Comparison of ENCODE assay signal across 33 cellular contexts in the genomic region with DNA sequence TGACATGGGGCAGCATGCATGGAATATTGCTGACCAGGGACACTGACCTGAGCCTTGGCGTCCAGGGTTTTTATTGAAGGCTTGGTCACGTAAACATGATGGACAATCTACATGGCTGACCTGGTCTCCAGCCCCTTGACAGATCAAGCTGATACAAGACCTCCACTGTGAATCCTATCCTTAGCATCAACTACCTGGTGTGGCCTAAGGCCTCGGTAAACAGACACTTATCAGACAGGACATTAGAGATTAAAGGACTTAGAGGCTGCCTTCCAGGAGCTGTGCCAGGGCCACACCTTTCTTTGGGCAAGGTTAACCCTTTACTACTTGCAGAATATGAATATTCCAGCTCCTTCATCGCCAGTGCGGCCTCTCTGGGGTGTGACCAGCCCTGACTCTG.
"Had no signal": no experiment of that assay in that cellular context is flagged by ENCODE, and none has a peak within 500 bp of the region (broad histone marks: within the 10 kb centered on the region; RNA-seq: fewer than 3 reads in every experiment).

No MANE protein-coding gene starts in this region.

- H3K27me3 ChIP-seq: ascending aorta, colonic mucosa, foreskin keratinocyte, gastrocnemius medialis had no signal

- H3K9me3 Mint-ChIP-seq: activated B cell treated with CpG ODN at 0.5 μM for 24 hours; activated CD4-positive, alpha-beta memory T cell treated with anti-CD3 and anti-CD28 coated beads for 36 hours; activated CD4-positive, alpha-beta T cell treated with anti-CD3 and anti-CD28 coated beads, Interleukin-2, amount 10 ng/mL, durations not matched to agents 24 days and 14 days; activated naive CD4-positive, alpha-beta T cell treated with anti-CD3 and anti-CD28 coated beads for 36 hours; activated naive CD4-positive, alpha-beta T cell treated with anti-CD3 and anti-CD28 coated beads, Interleukin-2, amount 50 U/mL, for 72 hours; activated naive CD8-positive, alpha-beta T cell treated with anti-CD3 and anti-CD28 coated beads, Interleukin-2, amount 10 ng/mL, durations not matched to agents 7 days and 5 days; activated T-helper 1 cell treated with anti-CD3 and anti-CD28 coated beads, Interleukin-12 subunit alpha, Interleukin-12 subunit beta, Interleukin-2, Interleukin-4 antibody, amounts not matched to agents 30 ng/mL and 10 ng/mL and 1 ng/mL, durations not matched to agents 14 hours and 24 hours and 36 hours; activated T-helper 2 cell treated with anti-CD3 and anti-CD28 coated beads, Interferon-gamma antibody, Interleukin-2, Interleukin-4, amounts not matched to agents 10 μg/mL and 5 μg/mL and 100 μg/mL, durations not matched to agents 14 hours and 24 hours and 36 hours; brain; T-helper 2 cell treated with Interferon-gamma antibody and Interleukin-4, amounts not matched to agents 5 μg/mL and 100 μg/mL, for 36 hours had no signal

- H3K36me3 ChIP-seq: ascending aorta, breast epithelium, cardiac muscle cell, colonic mucosa, gastrocnemius medialis, WERI-Rb-1 had no signal

- H3K4me1 Mint-ChIP-seq: activated CD8-positive, alpha-beta memory T cell treated with anti-CD3 and anti-CD28 coated beads, Interleukin-2, amount 10 ng/mL, durations not matched to agents 7 days and 5 days; T-helper 17 cell had no signal

- H3K36me3 Mint-ChIP-seq: activated CD4-positive, alpha-beta memory T cell treated with anti-CD3 and anti-CD28 coated beads for 36 hours; activated CD8-positive, alpha-beta memory T cell treated with anti-CD3 and anti-CD28 coated beads, Interleukin-2, amount 10 ng/mL, durations not matched to agents 7 days and 5 days; activated naive CD4-positive, alpha-beta T cell treated with anti-CD3 and anti-CD28 coated beads, Interleukin-2, amount 50 U/mL, for 72 hours; activated naive CD8-positive, alpha-beta T cell treated with anti-CD3 and anti-CD28 coated beads, Interleukin-2, amount 10 ng/mL, durations not matched to agents 7 days and 5 days; brain had no signal

- H3K27ac ChIP-seq: ascending aorta, breast epithelium, cardiac muscle cell, colonic mucosa, foreskin keratinocyte, gastrocnemius medialis, WERI-Rb-1 had no signal

- H3K9me3 ChIP-seq: ascending aorta, breast epithelium, colonic mucosa, gastrocnemius medialis had no signal

- ATAC-seq: activated CD4-positive, alpha-beta T cell treated with anti-CD3 and anti-CD28 coated beads for 36 hours; activated CD8-positive, alpha-beta memory T cell treated with anti-CD3 and anti-CD28 coated beads, Interleukin-2, amount 10 ng/mL, durations not matched to agents 7 days and 5 days; activated CD8-positive, alpha-beta T cell treated with anti-CD3 and anti-CD28 coated beads, Interleukin-2, amount 10 ng/mL, durations not matched to agents 7 days and 5 days; activated naive CD4-positive, alpha-beta T cell treated with anti-CD3 and anti-CD28 coated beads, Interleukin-2, amount 50 U/mL, for 72 hours; esophagus mucosa; foreskin keratinocyte; gastrocnemius medialis; T-helper 17 cell had no signal

- H3K27me3 Mint-ChIP-seq: activated B cell treated with CpG ODN at 0.5 μM for 24 hours; activated CD4-positive, alpha-beta T cell treated with anti-CD3 and anti-CD28 coated beads, Interleukin-2, amount 10 ng/mL, durations not matched to agents 24 days and 14 days; activated CD8-positive, alpha-beta memory T cell treated with anti-CD3 and anti-CD28 coated beads, Interleukin-2, amount 10 ng/mL, durations not matched to agents 7 days and 5 days; activated naive CD8-positive, alpha-beta T cell treated with anti-CD3 and anti-CD28 coated beads, Interleukin-2, amount 10 ng/mL, durations not matched to agents 7 days and 5 days had no signal

- H3K4me3 ChIP-seq: ascending aorta, breast epithelium, cardiac muscle cell, colonic mucosa, gastrocnemius medialis had no signal

- H3K4me1 ChIP-seq: breast epithelium, colonic mucosa, foreskin keratinocyte, gastrocnemius medialis had no signal

- DNase-seq: activated B cell treated with CpG ODN at 0.5 μM for 24 hours; activated CD4-positive, alpha-beta memory T cell treated with anti-CD3 and anti-CD28 coated beads for 36 hours; activated CD4-positive, alpha-beta T cell treated with anti-CD3 and anti-CD28 coated beads for 36 hours; activated CD4-positive, alpha-beta T cell treated with anti-CD3 and anti-CD28 coated beads, Interleukin-2, amount 10 ng/mL, durations not matched to agents 24 days and 14 days; activated CD4-positive, CD25-positive, alpha-beta regulatory T cell treated with anti-CD3 and anti-CD28 coated beads, Interleukin-2, amount 50 U/mL, for 72 hours; activated CD8-positive, alpha-beta memory T cell treated with anti-CD3 and anti-CD28 coated beads, Interleukin-2, amount 10 ng/mL, durations not matched to agents 7 days and 5 days; activated CD8-positive, alpha-beta memory T cell treated with anti-CD3 and anti-CD28 coated beads, Interleukin-2, amount 50 U/mL, for 4 hours; activated CD8-positive, alpha-beta T cell treated with anti-CD3 and anti-CD28 coated beads, Interleukin-2, amount 10 ng/mL, durations not matched to agents 7 days and 5 days; activated effector memory CD4-positive, alpha-beta T cell treated with anti-CD3 and anti-CD28 coated beads, Interleukin-2, amount 50 U/mL, for 16 hours; activated naive CD4-positive, alpha-beta T cell treated with anti-CD3 and anti-CD28 coated beads for 36 hours; activated naive CD8-positive, alpha-beta T cell treated with anti-CD3 and anti-CD28 coated beads, Interleukin-2, amount 10 ng/mL, durations not matched to agents 7 days and 5 days; activated T-cell treated with anti-CD3 and anti-CD28 coated beads, Interleukin-2, amount 50 U/mL, for 1 hour; activated T-cell treated with anti-CD3 and anti-CD28 coated beads, Interleukin-2, amount 50 U/mL, for 48 hours; central memory CD4-positive, alpha-beta T cell; cerebellar nuclear complex; colonic mucosa; effector CD8-positive, alpha-beta T cell; foreskin keratinocyte; gastrocnemius medialis; glutamatergic neuron; T-helper 1 cell; T-helper 17 cell; T1000; WERI-Rb-1 had no signal

- H3K27ac Mint-ChIP-seq: activated B cell treated with CpG ODN at 0.5 μM for 24 hours; activated CD4-positive, alpha-beta memory T cell treated with anti-CD3 and anti-CD28 coated beads for 36 hours; activated CD4-positive, alpha-beta T cell treated with anti-CD3 and anti-CD28 coated beads for 36 hours; activated CD4-positive, alpha-beta T cell treated with anti-CD3 and anti-CD28 coated beads, Interleukin-2, amount 10 ng/mL, durations not matched to agents 24 days and 14 days; activated CD8-positive, alpha-beta memory T cell treated with anti-CD3 and anti-CD28 coated beads, Interleukin-2, amount 10 ng/mL, durations not matched to agents 7 days and 5 days; activated CD8-positive, alpha-beta T cell treated with anti-CD3 and anti-CD28 coated beads, Interleukin-2, amount 10 ng/mL, durations not matched to agents 7 days and 5 days; activated naive CD4-positive, alpha-beta T cell treated with anti-CD3 and anti-CD28 coated beads for 36 hours; activated naive CD4-positive, alpha-beta T cell treated with anti-CD3 and anti-CD28 coated beads, Interleukin-2, amount 50 U/mL, for 72 hours; activated naive CD8-positive, alpha-beta T cell treated with anti-CD3 and anti-CD28 coated beads, Interleukin-2, amount 10 ng/mL, durations not matched to agents 7 days and 5 days; activated T-helper 1 cell treated with anti-CD3 and anti-CD28 coated beads, Interleukin-12 subunit alpha, Interleukin-12 subunit beta, Interleukin-2, Interleukin-4 antibody, amounts not matched to agents 30 ng/mL and 10 ng/mL and 1 ng/mL, durations not matched to agents 14 hours and 24 hours and 36 hours; activated T-helper 2 cell treated with anti-CD3 and anti-CD28 coated beads, Interferon-gamma antibody, Interleukin-2, Interleukin-4, amounts not matched to agents 10 μg/mL and 5 μg/mL and 100 μg/mL, durations not matched to agents 14 hours and 24 hours and 36 hours; brain; T-helper 17 cell; T-helper 2 cell treated with Interferon-gamma antibody and Interleukin-4, amounts not matched to agents 5 μg/mL and 100 μg/mL, for 36 hours had no signal

- H3K4me3 Mint-ChIP-seq: activated B cell treated with CpG ODN at 0.5 μM for 24 hours; activated CD4-positive, alpha-beta memory T cell treated with anti-CD3 and anti-CD28 coated beads for 36 hours; activated CD4-positive, alpha-beta T cell treated with anti-CD3 and anti-CD28 coated beads for 36 hours; activated CD4-positive, alpha-beta T cell treated with anti-CD3 and anti-CD28 coated beads, Interleukin-2, amount 10 ng/mL, durations not matched to agents 24 days and 14 days; activated CD8-positive, alpha-beta memory T cell treated with anti-CD3 and anti-CD28 coated beads, Interleukin-2, amount 10 ng/mL, durations not matched to agents 7 days and 5 days; activated CD8-positive, alpha-beta T cell treated with anti-CD3 and anti-CD28 coated beads, Interleukin-2, amount 10 ng/mL, durations not matched to agents 7 days and 5 days; activated naive CD4-positive, alpha-beta T cell treated with anti-CD3 and anti-CD28 coated beads for 36 hours; activated naive CD8-positive, alpha-beta T cell treated with anti-CD3 and anti-CD28 coated beads, Interleukin-2, amount 10 ng/mL, durations not matched to agents 7 days and 5 days; activated T-helper 1 cell treated with anti-CD3 and anti-CD28 coated beads, Interleukin-12 subunit alpha, Interleukin-12 subunit beta, Interleukin-2, Interleukin-4 antibody, amounts not matched to agents 30 ng/mL and 10 ng/mL and 1 ng/mL, durations not matched to agents 14 hours and 24 hours and 36 hours; brain; T-helper 17 cell; T-helper 2 cell treated with Interferon-gamma antibody and Interleukin-4, amounts not matched to agents 5 μg/mL and 100 μg/mL, for 36 hours had no signal
